8 cellular contexts compared by ENCODE assay signal in the genomic region with DNA sequence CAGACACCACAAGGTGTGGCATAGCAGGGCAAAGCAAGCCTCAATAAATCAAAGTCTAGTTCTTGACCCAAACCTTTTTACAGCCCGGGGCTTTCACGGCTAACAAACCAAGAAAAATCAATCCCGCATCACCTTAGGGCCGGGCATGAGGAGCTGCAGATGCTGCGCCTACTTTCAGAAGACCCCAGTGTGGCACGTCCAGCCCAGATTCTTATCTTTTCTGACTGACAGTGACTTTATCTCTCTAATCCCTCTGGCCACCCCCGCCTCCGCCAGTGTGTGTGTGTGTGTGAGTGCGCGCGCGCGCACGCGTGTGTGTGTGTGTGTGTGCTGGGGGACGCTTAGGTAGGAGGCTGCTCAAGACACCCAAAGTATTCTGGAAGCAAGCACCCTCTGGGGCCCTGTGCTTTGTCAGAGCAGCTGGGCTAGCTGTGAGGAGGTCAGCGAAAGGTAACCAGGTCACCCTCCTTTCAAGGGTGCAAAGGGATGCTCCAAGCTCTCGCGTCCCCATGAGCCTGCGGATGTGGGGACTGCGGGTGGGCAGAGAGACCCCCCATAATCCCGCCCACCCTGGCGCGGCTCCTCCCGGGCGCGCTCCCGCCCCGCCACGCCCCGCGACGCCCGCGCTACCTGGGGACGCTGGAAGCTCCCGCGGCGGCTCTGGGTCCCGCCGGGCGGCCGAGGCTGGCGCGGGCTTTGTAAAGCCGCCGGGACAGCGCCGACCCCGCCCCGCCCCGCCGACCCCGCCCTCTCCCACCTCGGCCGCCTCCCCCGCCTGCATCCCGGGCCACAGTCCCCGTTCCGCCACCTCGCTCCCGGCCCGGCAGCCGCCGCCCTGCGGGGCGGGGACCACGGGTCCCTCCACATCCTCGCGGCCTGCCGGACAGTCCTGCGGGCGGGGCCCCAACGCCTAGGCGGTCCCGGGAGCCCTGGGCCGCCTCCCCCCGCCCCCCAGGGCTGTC. TPM values are rescaled to one million over a fixed set of nuclear protein-coding genes. Genes with fewer than 3 reads are reported as not detected.
A peak's percentile ranks its signal among the peaks of the same experiment; 100 is the strongest.
DNase-seq lines count a peak whose midpoint lies in the region; ATAC-seq, FAIRE-seq and TF ChIP-seq lines count a peak whose summit lies in the region.

No MANE protein-coding gene starts in this region.

- peak; percentile 91 to 92 for ATAC-seq in A549
- peak; percentile 57 to 63 for ATAC-seq in left cardiac atrium

- TF ChIP-seq RAD21 in A549 (conservative IDR thresholded peaks at IDR 0.05 in 1 of 2, IDR thresholded peaks at IDR 0.05 in 1 of 2), result 0 out of 5 replicates have a peak, but pooled peaks of 1 of the 2 experiments have one; percentile 10

- FAIRE-seq in A549 (lab: Jason Lieb, UNC), result no peak

- peaks cover 75% of the 10 kb centered on the region for H3K27me3 Mint-ChIP-seq in activated T-helper 2 cell treated with anti-CD3 and anti-CD28 coated beads, Interferon-gamma antibody, Interleukin-2, Interleukin-4, amounts not matched to agents 10 μg/mL and 5 μg/mL and 100 μg/mL, durations not matched to agents 14 hours and 24 hours and 36 hours (ENCODE audit: low read depth)

- H3K4me2 ChIP-seq in A549, result peak overlapping the region; percentile 80

- no peak for TF ChIP-seq EP300 in A549 (IDR thresholded peaks at IDR 0.05)

- no peaks in the 10 kb centered on the region for H3K9me3 Mint-ChIP-seq in activated T-helper 2 cell treated with anti-CD3 and anti-CD28 coated beads, Interferon-gamma antibody, Interleukin-2, Interleukin-4, amounts not matched to agents 10 μg/mL and 5 μg/mL and 100 μg/mL, durations not matched to agents 14 hours and 24 hours and 36 hours

- DNase-seq in A549 (ENCODE audit: low read depth in 1 of 2, low spot score in 1 of 2), result peak; percentile 59 to 61
- DNase-seq in HEK293T (ENCODE audit: extremely low spot score), result peak; percentile 78
- no peak for DNase-seq in activated T-helper 2 cell treated with anti-CD3 and anti-CD28 coated beads, Interferon-gamma antibody, Interleukin-2, Interleukin-4, amounts not matched to agents 10 μg/mL and 5 μg/mL and 100 μg/mL, durations not matched to agents 14 hours and 24 hours and 36 hours (ENCODE audit: low spot score)
- no peak for DNase-seq in left cardiac atrium
- peak; percentile 53 for DNase-seq in pons (ENCODE audit: low spot score)
- DNase-seq in dedifferentiated amniotic fluid mesenchymal stem cell (ENCODE audit: extremely low spot score), result no peak
- DNase-seq in NCI-H187 treated with DMSO at 0.1 percent for 48 hours (lab: John Stamatoyannopoulos, UW), result no peak
- DNase-seq in AML-193 (lab: John Stamatoyannopoulos, UW), result no peak

- H3K4me1 ChIP-seq in A549, result peaks cover 10% of the 10 kb centered on the region; the same call in 1 of the 3 replicates

- peak overlapping the region; percentile 92 to 95 for H3K27ac ChIP-seq in A549

- CTCF ChIA-PET in A549 (lab: Yijun Ruan, JAX) (no interaction called here), HEK293T (lab: Yijun Ruan, JAX) (no interaction called here)

- peaks cover 2% of the 10 kb centered on the region for H3K4me1 Mint-ChIP-seq in activated T-helper 2 cell treated with anti-CD3 and anti-CD28 coated beads, Interferon-gamma antibody, Interleukin-2, Interleukin-4, amounts not matched to agents 10 μg/mL and 5 μg/mL and 100 μg/mL, durations not matched to agents 14 hours and 24 hours and 36 hours (ENCODE audit: low read depth)

- H3K4me3 ChIP-seq in A549, result peak overlapping the region; percentile 87

- POLR2A ChIA-PET in A549 (lab: Yijun Ruan, JAX) (no interaction called here), HEK293T (lab: Yijun Ruan, JAX) (interaction anchor here (1.1 to 1.5 kb wide), 2 partner anchors 8 to 22 kb away, joined by 3 read pairs; no protein-coding TSS in a partner anchor)

- WGBS in A549 (ENCODE audit: missing lambda C conversion rate), result 28% methylated on average over 17 of the region's 78 CpGs

- intact Hi-C loops in activated T-helper 2 cell treated with anti-CD3 and anti-CD28 coated beads, Interferon-gamma antibody, Interleukin-2, Interleukin-4, amounts not matched to agents 10 μg/mL and 5 μg/mL and 100 μg/mL, durations not matched to agents 14 hours and 24 hours and 36 hours (cut with micrococcal nuclease), result no loop called here
- intact Hi-C loops in left cardiac atrium (cut with DNase I), result no loop called here

- peak overlapping the region; percentile 43 for H3K4me3 Mint-ChIP-seq in activated T-helper 2 cell treated with anti-CD3 and anti-CD28 coated beads, Interferon-gamma antibody, Interleukin-2, Interleukin-4, amounts not matched to agents 10 μg/mL and 5 μg/mL and 100 μg/mL, durations not matched to agents 14 hours and 24 hours and 36 hours (ENCODE audit: low read depth)

- no peaks in the 10 kb centered on the region for H3K36me3 Mint-ChIP-seq in activated T-helper 2 cell treated with anti-CD3 and anti-CD28 coated beads, Interferon-gamma antibody, Interleukin-2, Interleukin-4, amounts not matched to agents 10 μg/mL and 5 μg/mL and 100 μg/mL, durations not matched to agents 14 hours and 24 hours and 36 hours (ENCODE audit: low read depth)

- peak; percentile 20; the same call in 1 of the 2 replicates for TF ChIP-seq POLR2A in A549 (IDR thresholded peaks at IDR 0.05; ENCODE audit: low read length)

- no peak overlapping the region for H3K27ac Mint-ChIP-seq in activated T-helper 2 cell treated with anti-CD3 and anti-CD28 coated beads, Interferon-gamma antibody, Interleukin-2, Interleukin-4, amounts not matched to agents 10 μg/mL and 5 μg/mL and 100 μg/mL, durations not matched to agents 14 hours and 24 hours and 36 hours

- no peaks in the 10 kb centered on the region for H3K9me3 ChIP-seq in A549

- no peak for TF ChIP-seq CTCF in A549 (IDR thresholded peaks at IDR 0.05)

TF ChIP-seq in A549, 52 proteins besides CTCF, POLR2A, EP300 and RAD21:
- peak in 1 of 2 experiments; percentile 26; a peak in 1 of 5 replicates for TF ChIP-seq JUN (IDR thresholded peaks at IDR 0.05)
- no peak for TF ChIP-seq FOSB (CRISPR knock-in tag; IDR thresholded peaks at IDR 0.05)
- no peak for TF ChIP-seq HOXB13 (CRISPR knock-in tag; IDR thresholded peaks at IDR 0.05; ENCODE audit: low read depth)
- no peak for TF ChIP-seq ZNF302 (CRISPR knock-in tag; IDR thresholded peaks at IDR 0.05)
- peak; percentile 29; the same call in 1 of the 2 replicates for TF ChIP-seq GATA3 (IDR thresholded peaks at IDR 0.05; ENCODE audit: borderline replicate concordance)

TF ChIP-seq in HEK293T, 16 proteins besides CTCF, POLR2A, EP300 and RAD21:
- TF ChIP-seq LEF1 (IDR thresholded peaks at IDR 0.05; ENCODE audit: borderline replicate concordance) (no peak), ARNT (IDR thresholded peaks at IDR 0.05) (no peak)
- TF ChIP-seq, protein P1, sequence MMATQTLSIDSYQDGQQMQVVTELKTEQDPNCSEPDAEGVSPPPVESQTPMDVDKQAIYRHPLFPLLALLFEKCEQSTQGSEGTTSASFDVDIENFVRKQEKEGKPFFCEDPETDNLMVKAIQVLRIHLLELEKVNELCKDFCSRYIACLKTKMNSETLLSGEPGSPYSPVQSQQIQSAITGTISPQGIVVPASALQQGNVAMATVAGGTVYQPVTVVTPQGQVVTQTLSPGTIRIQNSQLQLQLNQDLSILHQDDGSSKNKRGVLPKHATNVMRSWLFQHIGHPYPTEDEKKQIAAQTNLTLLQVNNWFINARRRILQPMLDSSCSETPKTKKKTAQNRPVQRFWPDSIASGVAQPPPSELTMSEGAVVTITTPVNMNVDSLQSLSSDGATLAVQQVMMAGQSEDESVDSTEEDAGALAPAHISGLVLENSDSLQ (IDR thresholded peaks at IDR 0.05), result peak; percentile 61

RNA-seq across cellular contexts. Expression of a gene that starts 57.1 kb away (rescaled TPM):
- 24.7 TPM in 2 replicates for polyA plus RNA-seq in A549 (2011; rRNA removed)
- 4.3 and 4.9 TPM in 2 replicates for polyA plus RNA-seq in A549 (2012; cell fraction: cytosol; rRNA removed)
- polyA plus RNA-seq in A549 (2012; cell fraction: nucleus; rRNA removed), result 2.6 and 4.2 TPM in 2 replicates
- 5.3 to 6.6 TPM (median 5.7 TPM) in 3 replicates for polyA plus RNA-seq in A549 (2017; fragmentation: RNase III; extraction: RNeasy Plus Mini Kit Qiagen cat#74134 plus additional on column Dnase treatment)
- polyA minus RNA-seq in A549 (2011; rRNA and poly(A)+ RNA removed), result 19.1 and 23.7 TPM in 2 replicates
- total RNA-seq in activated T-helper 2 cell treated with anti-CD3 and anti-CD28 coated beads, Interferon-gamma antibody, Interleukin-2, Interleukin-4, amounts not matched to agents 10 μg/mL and 5 μg/mL and 100 μg/mL, durations not matched to agents 14 hours and 24 hours and 36 hours, result 0.05 and 0.30 TPM in 2 replicates
- total RNA-seq in left cardiac atrium, result 10 to 100 TPM in 1 of 2 donors, 1 to 10 TPM in 1; 9.5 to 14.1 TPM

Comparison
In these comparisons a context has a peak if more than half of its experiments do, and no peak if none do; other contexts are left out.
1. DNase-seq: peak in A549 (2 of 2), HEK293T (single experiment) and pons (single experiment); none in activated T-helper 2 cell treated with anti-CD3 and anti-CD28 coated beads, Interferon-gamma antibody, Interleukin-2, Interleukin-4, amounts not matched to agents 10 μg/mL and 5 μg/mL and 100 μg/mL, durations not matched to agents 14 hours and 24 hours and 36 hours (single experiment), left cardiac atrium (single experiment), dedifferentiated amniotic fluid mesenchymal stem cell (single experiment), NCI-H187 treated with DMSO at 0.1 percent for 48 hours (single experiment) and AML-193 (0 of 2).